20 cellular contexts compared by ENCODE assay signal in genomic region chr12:106123110-106123509, GRCh38. TPM values are rescaled to one million over a fixed set of nuclear protein-coding genes. Genes with fewer than 3 reads are reported as not detected.
DNase-seq lines count a peak whose midpoint lies in the region; ATAC-seq and TF ChIP-seq lines count a peak whose summit lies in the region.
"Had no signal": no experiment of that assay in that cellular context is flagged by ENCODE, and none has a peak within 500 bp of the region (broad histone marks: within the 10 kb centered on the region; RNA-seq: fewer than 3 reads in every experiment).

No MANE protein-coding gene starts in this region.

- TF ChIP-seq CTCF in right atrium auricular region (IDR thresholded peaks at IDR 0.05) (no peak), sigmoid colon (IDR thresholded peaks at IDR 0.05) (no peak), thyroid gland (IDR thresholded peaks at IDR 0.05) (no peak)

- ATAC-seq in Right ventricle myocardium inferior (peak; percentile 6), aorta (ENCODE audit: low FRiP score) (no peak)

- DNase-seq in Right ventricle myocardium inferior (ENCODE audit: missing footprints) (no peak), cardiac septum (ENCODE audit: low spot score) (no peak), right atrium auricular region (ENCODE audit: low spot score) (no peak), sigmoid colon (no peak), aorta (no peak), NCI-H2081 treated with DMSO at 0.1 percent for 48 hours (lab: John Stamatoyannopoulos, UW) (no peak), NCI-H2029 treated with DMSO at 0.1 percent for 48 hours (lab: John Stamatoyannopoulos, UW) (no peak), thyroid gland (no peak)
- DNase-seq: 8988T; activated CD4-positive, alpha-beta memory T cell treated with anti-CD3 and anti-CD28 coated beads, Interleukin-2, amount 10 ng/mL, durations not matched to agents 7 days and 5 days; activated T-cell treated with anti-CD3 and anti-CD28 coated beads, Interleukin-2, amount 50 U/mL, for 1 hour; brain microvascular endothelial cell; dermis blood vessel endothelial cell; HCEC 1CT; immature natural killer cell; NCI-H2081; SHP77 had no signal

- WGBS in sigmoid colon, 2 donors, result 56 to 76% methylated on average over 5 of the region's 5 CpGs
- WGBS in aorta, 2 donors, result 61 to 65% methylated on average over 5 of the region's 5 CpGs
- 87 to 90% methylated on average over 5 of the region's 5 CpGs for WGBS in thyroid gland, 2 donors

- H3K36me3 ChIP-seq in right atrium auricular region (no peaks in the 10 kb centered on the region), sigmoid colon (no peaks in the 10 kb centered on the region), aorta (ENCODE audit: control insufficient read depth in 1 of 2, insufficient read depth in 2 of 2, low read length in 1 of 2) (no peaks in the 10 kb centered on the region), thyroid gland (no peaks in the 10 kb centered on the region)
- H3K36me3 ChIP-seq: BLaER1 treated with 17β-estradiol and CSF1 and Interleukin-3, amounts not matched to agents 10 nM and 100 nM; brain microvascular endothelial cell had no signal

- TF ChIP-seq EP300 in sigmoid colon (IDR thresholded peaks at IDR 0.05), result no peak

- TF ChIP-seq POLR2A in sigmoid colon (IDR thresholded peaks at IDR 0.05) (no peak), thyroid gland (IDR thresholded peaks at IDR 0.05) (no peak)

- intact Hi-C loops in Right ventricle myocardium inferior (cut with DNase I) (loop anchor here (5.0 kb wide), 1 partner anchor 141 kb away; no protein-coding TSS in a partner anchor), cardiac septum (cut with DNase I) (loop anchor here (5.0 kb wide), 1 partner anchor 156 kb away; no protein-coding TSS in a partner anchor), sigmoid colon (cut with DNase I) (no loop called here), aorta (cut with DNase I) (loop anchor here in 1 of 2 donors (5.0 kb wide), 1 partner anchor 41 kb away; no protein-coding TSS in a partner anchor), thyroid gland (cut with DNase I) (no loop called here)

- peaks cover 0 to 99% of the 10 kb centered on the region in 2 donors for H3K4me1 ChIP-seq in right atrium auricular region
- H3K4me1 ChIP-seq in sigmoid colon, result peaks cover 0 to 56% (median 44%) of the 10 kb centered on the region in 4 donors
- peaks cover 12 to 23% of the 10 kb centered on the region in 2 donors for H3K4me1 ChIP-seq in aorta (ENCODE audit: control insufficient read depth in 1 of 2, insufficient read depth in 2 of 2, low read length in 2 of 2)
- peaks cover 0 to 41% of the 10 kb centered on the region in 2 donors for H3K4me1 ChIP-seq in thyroid gland

- H3K27ac ChIP-seq in right atrium auricular region, result peak overlapping the region; percentile 71 to 92
- peak overlapping the region; percentile 39 to 69 (median 56) for H3K27ac ChIP-seq in sigmoid colon
- peak overlapping the region; percentile 73 to 96 for H3K27ac ChIP-seq in aorta (ENCODE audit: low read depth in 1 of 2, low read length in 2 of 2)
- H3K27ac ChIP-seq in thyroid gland, result peak overlapping the region in 1 of 3 donors; percentile 38
- H3K27ac ChIP-seq: BLaER1 treated with 17β-estradiol and CSF1 and Interleukin-3, amounts not matched to agents 10 nM and 100 nM; HL-60 had no signal

- H3K9me3 ChIP-seq in right atrium auricular region, result no peaks in the 10 kb centered on the region
- no peaks in the 10 kb centered on the region for H3K9me3 ChIP-seq in sigmoid colon
- H3K9me3 ChIP-seq in aorta (ENCODE audit: control insufficient read depth, low read length), result no peaks in the 10 kb centered on the region
- no peaks in the 10 kb centered on the region for H3K9me3 ChIP-seq in thyroid gland
- H3K9me3 ChIP-seq: BLaER1 treated with 17β-estradiol and CSF1 and Interleukin-3, amounts not matched to agents 10 nM and 100 nM had no signal

- H3K27me3 ChIP-seq in right atrium auricular region (no peaks in the 10 kb centered on the region), sigmoid colon (no peaks in the 10 kb centered on the region), aorta (ENCODE audit: control insufficient read depth in 1 of 2, insufficient read depth in 2 of 2, low read length in 1 of 2) (no peaks in the 10 kb centered on the region), thyroid gland (no peaks in the 10 kb centered on the region)
- H3K27me3 ChIP-seq: BLaER1 treated with 17β-estradiol and CSF1 and Interleukin-3, amounts not matched to agents 10 nM and 100 nM; brain microvascular endothelial cell had no signal

- H3K4me3 ChIP-seq in right atrium auricular region (no peak overlapping the region), sigmoid colon (no peak overlapping the region), aorta (ENCODE audit: low read length in 2 of 2) (no peak overlapping the region), thyroid gland (replicated peaks in 1 of 3) (no peak overlapping the region)
- H3K4me3 ChIP-seq: BLaER1 treated with 17β-estradiol and CSF1 and Interleukin-3, amounts not matched to agents 10 nM and 100 nM had no signal

RNA-seq across cellular contexts. Expression of gene NUAK1, which starts 15.6 kb away (rescaled TPM):
- total RNA-seq in Right ventricle myocardium inferior (42.1 TPM), cardiac septum (66.8 TPM), right atrium auricular region (10 to 100 TPM; 16.9 to 30.1 TPM), sigmoid colon (10 to 100 TPM in 1 of 4 donors, 1 to 10 TPM in 3; 5.8 to 12.1 (median 7.5) TPM), aorta (10 to 100 TPM; 28.2 to 37.7 TPM), thyroid gland (10 to 100 TPM in 3 of 4 donors, 1 to 10 TPM in 1; 4.5 to 38.4 (median 10.6) TPM)
- polyA plus RNA-seq in sigmoid colon (1 to 10 TPM; 1.8 to 3.7 (median 2.6) TPM), aorta (1 to 10 TPM; 5.3 to 8.7 TPM)
- total RNA-seq: activated CD4-positive, alpha-beta memory T cell treated with anti-CD3 and anti-CD28 coated beads, Interleukin-2, amount 10 ng/mL, durations not matched to agents 7 days and 5 days; T-helper 2 cell treated with Interferon-gamma antibody and Interleukin-4, amounts not matched to agents 100 ng/mL and 5 ng/mL, for 36 hours had no signal

Comparison
In these comparisons a context has a peak if more than half of its experiments do, and no peak if none do; other contexts are left out.
1. intact Hi-C loops: an anchor here in Right ventricle myocardium inferior (5.0 kb wide) and cardiac septum (5.0 kb wide); none called in sigmoid colon and thyroid gland.